In genomic region chr3:5543047-5543446, GRCh38 we compare ENCODE assay signal across 8 cellular contexts.
"Had no signal": no experiment of that assay in that cellular context is flagged by ENCODE, and none has a peak within 500 bp of the region (broad histone marks: within the 10 kb centered on the region; RNA-seq: fewer than 3 reads in every experiment).

No MANE protein-coding gene starts in this region.

- H3K4me3 ChIP-seq: GM12878 had no signal

- FAIRE-seq: G401.6, GM12878, GM12891, GM12892, GM18507, GM19239 had no signal

- DNase-seq: GDM1, GF-D8 had no signal

- ATAC-seq: GM12878 had no signal
